8 cellular contexts compared by ENCODE assay signal in the genomic region with DNA sequence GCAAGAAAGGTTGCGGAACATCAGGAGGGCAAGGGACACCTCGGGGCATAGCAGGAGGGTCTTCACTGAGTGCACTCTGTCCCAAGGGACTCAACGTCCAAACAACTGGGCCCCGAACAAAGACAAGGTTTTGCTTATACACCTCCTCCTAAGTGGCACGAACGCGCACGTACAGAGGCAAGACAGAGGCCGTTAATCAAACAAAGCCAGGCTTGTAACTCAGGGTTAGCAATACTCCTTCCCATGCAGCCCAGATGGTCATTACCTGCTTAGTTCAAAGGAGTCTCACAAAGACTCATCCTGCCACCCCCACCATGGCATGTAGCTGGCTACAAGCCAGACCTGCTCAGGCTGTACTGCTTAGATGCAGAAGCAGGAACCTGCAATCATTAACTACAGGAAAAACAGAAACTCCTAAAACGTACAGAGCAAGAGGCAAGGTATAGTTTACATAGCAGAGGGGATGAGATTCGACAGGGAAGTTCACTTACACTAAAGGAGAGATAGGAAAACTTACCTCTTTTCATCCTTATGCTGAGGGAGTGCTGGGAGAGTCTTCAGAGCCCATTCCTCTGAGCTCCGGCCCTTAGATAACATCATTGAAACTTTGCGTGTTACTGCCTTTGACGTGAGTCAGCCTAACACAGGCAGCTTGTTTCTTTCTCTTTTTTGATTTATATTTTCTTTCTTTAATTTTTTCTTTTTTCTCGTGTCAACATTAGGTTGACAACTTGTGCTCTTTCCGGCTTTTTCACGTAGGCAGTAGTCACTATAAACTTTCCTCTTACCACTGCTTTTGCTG.
DNase-seq lines count a peak whose midpoint lies in the region; ATAC-seq and TF ChIP-seq lines count a peak whose summit lies in the region.

No MANE protein-coding gene starts in this region.

- no peaks in the 10 kb centered on the region for H3K36me3 Mint-ChIP-seq in T-helper 17 cell (ENCODE audit: low read depth)

- peaks cover 37% of the 10 kb centered on the region for H3K4me1 Mint-ChIP-seq in T-helper 17 cell

- H3K27ac ChIP-seq in dorsolateral prefrontal cortex (peak overlapping the region in 11 of 59 donors; percentile 6 to 68 (median 35)), skin epidermis (peak overlapping the region in 20 of 21 experiments; percentile 19 to 90 (median 82)), foreskin keratinocyte (no peak overlapping the region)

- no peak for TF ChIP-seq CTCF in dorsolateral prefrontal cortex (IDR thresholded peaks at IDR 0.05 in 54 of 56, conservative IDR thresholded peaks at IDR 0.05 in 2 of 56; ENCODE audit: low read depth in 1 of 56, partially characterized antibody in 56 of 56)
- no peak for TF ChIP-seq CTCF in foreskin keratinocyte (conservative IDR thresholded peaks at IDR 0.05)

- H3K27me3 Mint-ChIP-seq in T-helper 17 cell: no peaks in the 10 kb centered on the region

- DNase-seq in NOMO-1 (lab: John Stamatoyannopoulos, UW; ENCODE audit: unreplicated experiment in 2 of 2) (peak; percentile 32 to 43), NOMO-1 treated with dmso at 0.1 percent for 144 hours (lab: John Stamatoyannopoulos, UW; ENCODE audit: unreplicated experiment) (no peak), T-helper 17 cell (no peak), dorsolateral prefrontal cortex (no peak), foreskin keratinocyte (no peak), SIG-M5 treated with dmso at 0.1 percent for 504 hours (lab: John Stamatoyannopoulos, UW; ENCODE audit: unreplicated experiment) (no peak)

- no peaks in the 10 kb centered on the region for H3K9me3 ChIP-seq in T-helper 17 cell (ENCODE audit: control insufficient read depth, low read length, poor library complexity, severe bottlenecking)

- intact Hi-C loops in dorsolateral prefrontal cortex (cut with DNase I): no loop called here

- peak overlapping the region; percentile 98 for H3K4me3 Mint-ChIP-seq in T-helper 17 cell

- ATAC-seq in HG03520 (IDR thresholded peaks at IDR 0.05; ENCODE audit: unreplicated experiment) (peak; percentile 23), T-helper 17 cell (peak; percentile 32), foreskin keratinocyte (no peak)

- H3K27ac Mint-ChIP-seq in T-helper 17 cell: peak overlapping the region; percentile 88

- peak overlapping the region in 35 of 59 donors; percentile 18 to 69 (median 56) for H3K4me3 ChIP-seq in dorsolateral prefrontal cortex
- H3K4me3 ChIP-seq in skin epidermis: peak overlapping the region; percentile 30 to 52 (median 42)

- H3K27me3 ChIP-seq in dorsolateral prefrontal cortex: peaks cover 0 to 54% (median 16%) of the 10 kb centered on the region in 45 donors
- no peaks in the 10 kb centered on the region for H3K27me3 ChIP-seq in foreskin keratinocyte

- no peaks in the 10 kb centered on the region for H3K4me1 ChIP-seq in foreskin keratinocyte

Comparison
In these comparisons a context has a peak if more than half of its experiments do, and no peak if none do; other contexts are left out.
1. DNase-seq: peak in NOMO-1 (2 of 2); none in NOMO-1 treated with dmso at 0.1 percent for 144 hours (single experiment), T-helper 17 cell (0 of 3), dorsolateral prefrontal cortex (0 of 10), foreskin keratinocyte (0 of 2) and SIG-M5 treated with dmso at 0.1 percent for 504 hours (single experiment).